In the genomic region with DNA sequence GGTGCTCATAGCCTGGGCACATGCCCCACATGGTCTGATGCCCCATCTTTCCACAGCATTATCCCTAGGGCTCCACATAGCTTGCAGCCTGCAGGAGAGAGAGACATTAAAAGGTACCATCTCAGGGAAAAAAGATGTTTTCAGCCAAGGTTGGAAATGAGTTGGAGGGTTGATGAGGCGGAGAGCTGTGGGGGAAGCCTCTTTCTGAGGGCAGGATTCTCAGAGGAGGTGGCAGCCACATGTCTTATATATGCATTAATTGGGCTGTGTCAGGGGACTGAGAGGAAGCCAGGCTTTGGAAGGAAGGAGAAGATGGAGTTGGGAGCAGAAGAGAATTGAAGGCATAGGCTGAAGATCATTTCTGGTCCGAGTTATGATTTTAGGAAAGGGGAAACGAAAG, we compare ENCODE assay signal across 30 cellular contexts.
"Had no signal": no experiment of that assay in that cellular context is flagged by ENCODE, and none has a peak within 500 bp of the region (broad histone marks: within the 10 kb centered on the region; RNA-seq: fewer than 3 reads in every experiment).

No MANE protein-coding gene starts in this region.

- H3K9ac ChIP-seq: neural progenitor cell, parathyroid adenoma had no signal

- ATAC-seq: left colon, left lung, lower lobe of right lung, natural killer cell, psoas muscle, right lobe of liver, upper lobe of right lung had no signal

- H3K9me3 ChIP-seq: left lung, lower lobe of right lung, neutrophil, psoas muscle, right atrium auricular region, right lobe of liver, suprapubic skin, thoracic aorta, tibial artery, upper lobe of right lung had no signal

- H3K27me3 ChIP-seq: left lung, neural progenitor cell, neutrophil, right atrium auricular region, right lobe of liver, suprapubic skin, tibial artery, upper lobe of right lung had no signal

- H3K27ac ChIP-seq: left lung, lower lobe of right lung, neural progenitor cell, neutrophil, parathyroid adenoma, psoas muscle, right atrium auricular region, right lobe of liver, skin epidermis, suprapubic skin, thoracic aorta, tibial artery, upper lobe of right lung had no signal

- H3K36me3 Mint-ChIP-seq: natural killer cell had no signal

- H3K27ac Mint-ChIP-seq: mesothelial cell of epicardium; natural killer cell; nephron progenitor cell; neural progenitor cell; stimulated activated naive CD8-positive, alpha-beta T cell treated with anti-CD3 and anti-CD28 coated beads, Interleukin-15, Interleukin-2, amounts not matched to agents 100 ng/mL and 50 ng/mL, for 24 hours had no signal

- H3K4me1 Mint-ChIP-seq: mesothelial cell of epicardium, naive B cell, natural killer cell had no signal

- H3K27me3 Mint-ChIP-seq: naive B cell; stimulated activated naive CD8-positive, alpha-beta T cell treated with anti-CD3 and anti-CD28 coated beads, Interleukin-15, Interleukin-2, amounts not matched to agents 100 ng/mL and 50 ng/mL, for 24 hours had no signal

- DNase-seq: hippocampal formation; kidney; left colon; left lung; lower lobe of right lung; mammary epithelial cell; mesendoderm; naive B cell; natural killer cell; nephron progenitor cell; occipital lobe; psoas muscle; right lobe of liver; stimulated activated CD4-positive, alpha-beta T cell treated with anti-CD3 and anti-CD28 coated beads, Interleukin-12 subunit alpha, Interleukin-12 subunit beta, amount 100 ng/mL, for 4 hours; stimulated activated CD4-positive, alpha-beta T cell treated with anti-CD3 and anti-CD28 coated beads, Interleukin-15, amount 100 ng/mL, for 24 hours; stimulated activated CD4-positive, alpha-beta T cell treated with anti-CD3 and anti-CD28 coated beads, Interleukin-2, amount 100 ng/mL, for 24 hours; stimulated activated CD4-positive, alpha-beta T cell treated with anti-CD3 and anti-CD28 coated beads, Interleukin-4, amount 100 ng/mL, for 1 hour; stimulated activated naive CD4-positive, alpha-beta T cell; trophoblast cell; upper lobe of right lung had no signal

- H3K36me3 ChIP-seq: neural progenitor cell had no signal

- H3K4me3 ChIP-seq: left lung, lower lobe of right lung, neural progenitor cell, psoas muscle, right atrium auricular region, right lobe of liver, skin epidermis, suprapubic skin, thoracic aorta, tibial artery, upper lobe of right lung had no signal

- H3K4me3 Mint-ChIP-seq: mesothelial cell of epicardium; naive B cell; natural killer cell; nephron progenitor cell; neural progenitor cell; stimulated activated naive CD8-positive, alpha-beta T cell treated with anti-CD3 and anti-CD28 coated beads, Interleukin-15, Interleukin-2, amounts not matched to agents 100 ng/mL and 50 ng/mL, for 24 hours had no signal

- H3K9me3 Mint-ChIP-seq: mesothelial cell of epicardium; naive B cell; natural killer cell; nephron progenitor cell; neural progenitor cell; stimulated activated naive CD8-positive, alpha-beta T cell treated with anti-CD3 and anti-CD28 coated beads, Interleukin-15, Interleukin-2, amounts not matched to agents 100 ng/mL and 50 ng/mL, for 24 hours had no signal

- H3K4me1 ChIP-seq: left lung, lower lobe of right lung, neural progenitor cell, parathyroid adenoma, psoas muscle, right atrium auricular region, right lobe of liver, suprapubic skin, tibial artery, upper lobe of right lung had no signal
